8 cellular contexts compared by ENCODE assay signal in genomic region chr3:126355777-126356372, GRCh38.
A peak's percentile ranks its signal among the peaks of the same experiment; 100 is the strongest.
DNase-seq lines count a peak whose midpoint lies in the region; ATAC-seq lines count a peak whose summit lies in the region.

No MANE protein-coding gene starts in this region.

- peak; percentile 71 for DNase-seq in EH (ENCODE audit: low read depth)
- DNase-seq in NCI-H2029 treated with DMSO at 0.1 percent for 48 hours (lab: John Stamatoyannopoulos, UW), result peak; percentile 24
- DNase-seq in astrocyte of the hippocampus (ENCODE audit: low read depth, low spot score), result peak; percentile 88
- peak; percentile 92 for DNase-seq in hepatic stellate cell (ENCODE audit: low spot score)
- DNase-seq in pons (ENCODE audit: low spot score), result peak; percentile 95
- no peak for DNase-seq in glomerular visceral epithelial cell (ENCODE audit: extremely low spot score)
- no peak for DNase-seq in activated effector memory CD4-positive, alpha-beta T cell treated with Interleukin-2 at 50 U/mL for 16 hours

- no peak for ATAC-seq in GM19035 (IDR thresholded peaks at IDR 0.05; ENCODE audit: unreplicated experiment)

Comparison
In these comparisons a context has a peak if more than half of its experiments do, and no peak if none do; other contexts are left out.
1. DNase-seq: peak in EH (single experiment), NCI-H2029 treated with DMSO at 0.1 percent for 48 hours (single experiment), astrocyte of the hippocampus (single experiment), hepatic stellate cell (single experiment) and pons (single experiment); none in glomerular visceral epithelial cell (single experiment) and activated effector memory CD4-positive, alpha-beta T cell treated with Interleukin-2 at 50 U/mL for 16 hours (single experiment).